ENCODE assay signal across 9 cellular contexts in the genomic region with DNA sequence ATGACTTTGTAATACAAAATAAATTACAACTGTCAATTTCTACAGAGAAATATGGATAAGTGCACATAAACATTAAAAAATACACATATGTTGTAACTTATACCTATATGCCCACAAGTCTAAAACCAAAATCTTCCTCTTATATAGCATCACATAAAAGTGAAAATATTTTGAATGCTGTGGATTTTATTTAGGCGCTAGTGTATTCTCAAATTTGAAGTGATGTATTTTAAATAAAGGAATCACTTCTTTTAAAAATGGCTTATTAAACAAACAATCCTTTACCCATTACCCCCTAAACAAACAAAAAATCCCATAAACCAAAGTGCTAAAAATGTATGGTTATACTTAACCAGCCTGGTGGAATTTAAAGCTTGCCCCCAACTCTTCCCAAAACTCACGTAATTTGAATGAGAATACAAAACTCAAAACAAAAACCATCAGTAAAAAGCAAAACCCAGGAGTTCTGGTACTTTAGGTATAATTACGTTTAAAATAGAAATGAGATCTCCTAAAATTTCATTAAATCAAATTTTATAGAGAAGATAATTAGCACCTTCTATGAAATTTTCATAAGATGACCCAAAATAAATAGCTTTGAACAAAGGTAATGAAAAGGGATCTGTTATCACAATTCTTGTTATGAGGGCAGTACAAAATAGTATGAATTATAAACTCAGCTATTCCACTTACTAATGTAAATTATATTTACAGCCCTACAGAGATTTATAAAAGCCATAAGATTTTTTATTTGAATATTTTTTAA.
DNase-seq lines count a peak whose midpoint lies in the region; ATAC-seq and TF ChIP-seq lines count a peak whose summit lies in the region.
"Had no signal": no experiment of that assay in that cellular context is flagged by ENCODE, and none has a peak within 500 bp of the region (broad histone marks: within the 10 kb centered on the region; RNA-seq: fewer than 3 reads in every experiment).

No MANE protein-coding gene starts in this region.

- H4K8ac ChIP-seq in mesendoderm (ENCODE audit: low read depth, low read length) = no peak overlapping the region

- no peak overlapping the region for H2BK5ac ChIP-seq in mesendoderm (ENCODE audit: low read length)

- WGBS in mesendoderm (ENCODE audit: extremely low coverage, insufficient coverage, low lambda C conversion rate) = no CpG with 5 or more reads among the region's 3 CpGs

- H2BK15ac ChIP-seq in mesendoderm (replicated peaks; ENCODE audit: low read depth) = no peak overlapping the region

- H3K79me2 ChIP-seq in mesendoderm (ENCODE audit: control insufficient read depth, insufficient read depth, low read length) = peaks cover 21% of the 10 kb centered on the region

- H3K4me3 ChIP-seq in AG10803 (ENCODE audit: low read length) (peak overlapping the region; percentile 81), astrocyte of the cerebellum (ENCODE audit: low read depth, low read length) (peak overlapping the region; percentile 81), mesendoderm (ENCODE audit: low read length) (no peak overlapping the region)

- peaks cover 2% of the 10 kb centered on the region for H3K4me1 ChIP-seq in mesendoderm (ENCODE audit: control insufficient read depth, low read depth, low read length)

- no peak overlapping the region for H3K18ac ChIP-seq in mesendoderm (ENCODE audit: low read length)

- DNase-seq in AG10803 (ENCODE audit: low read depth) (no peak), HFFc6 (no peak), astrocyte of the cerebellum (ENCODE audit: low read depth) (no peak), naive B cell (no peak), cerebellar nuclear complex (lab: John Stamatoyannopoulos, UW) (no peak), mesendoderm (no peak)

- no peak overlapping the region for H2BK120ac ChIP-seq in mesendoderm (ENCODE audit: low read depth, low read length)

- peaks cover 19% of the 10 kb centered on the region for H3K36me3 Mint-ChIP-seq in HFFc6 (ENCODE audit: low read depth)
- peaks cover 0 to 9% of the 10 kb centered on the region in 2 donors for H3K36me3 Mint-ChIP-seq in naive B cell

- H3K9ac ChIP-seq in mesendoderm (ENCODE audit: low read length) = no peak overlapping the region

- H3K27ac ChIP-seq in mesendoderm (ENCODE audit: low read depth, low read length) = no peak overlapping the region
- H3K27ac ChIP-seq: RWPE1 had no signal

- H3K4me2 ChIP-seq in mesendoderm (ENCODE audit: low read length) = no peak overlapping the region

- H2AK5ac ChIP-seq in mesendoderm (ENCODE audit: low read length) = no peak overlapping the region

- peaks cover 2% of the 10 kb centered on the region for H3K79me1 ChIP-seq in mesendoderm (ENCODE audit: low read length)

- no peaks in the 10 kb centered on the region; the same call in 1 of the 2 replicates for H3K27me3 Mint-ChIP-seq in HFFc6 (ENCODE audit: insufficient read depth)
- no peaks in the 10 kb centered on the region for H3K27me3 Mint-ChIP-seq in naive B cell

- H3K56ac ChIP-seq in mesendoderm (ENCODE audit: low read length) = no peak overlapping the region

- H3K23ac ChIP-seq in mesendoderm (ENCODE audit: low read length) = no peak overlapping the region

- in situ Hi-C loops in astrocyte of the cerebellum (cut with HindIII; ENCODE audit: low sequenced_read_pairs) = no loop called here

- ATAC-seq in naive B cell (ENCODE audit: low read depth in 2 of 2) (no peak), HG02610 (IDR thresholded peaks at IDR 0.05; ENCODE audit: unreplicated experiment) (no peak), HG02981 (IDR thresholded peaks at IDR 0.05; ENCODE audit: unreplicated experiment) (no peak)

- H4K5ac ChIP-seq in mesendoderm (ENCODE audit: low read length) = no peak overlapping the region

- H3K4me1 Mint-ChIP-seq in HFFc6 (ENCODE audit: low read depth) = peaks cover 55% of the 10 kb centered on the region
- peaks cover 28 to 58% (median 32%) of the 10 kb centered on the region in 3 donors for H3K4me1 Mint-ChIP-seq in naive B cell

- peak overlapping the region; percentile 68 for H3K27ac Mint-ChIP-seq in HFFc6
- H3K27ac Mint-ChIP-seq in naive B cell = peak overlapping the region in 5 of 6 donors; percentile 55 to 98 (median 73)

- H3K36me3 ChIP-seq in mesendoderm (ENCODE audit: control insufficient read depth, insufficient read depth, low read length) = no peaks in the 10 kb centered on the region

- H3K9me3 Mint-ChIP-seq in HFFc6 (no peaks in the 10 kb centered on the region; the same call in 1 of the 2 replicates), naive B cell (no peaks in the 10 kb centered on the region)

- TF ChIP-seq CTCF in AG10803 (conservative IDR thresholded peaks at IDR 0.05; ENCODE audit: low read length) = no peak
- no peak for TF ChIP-seq CTCF in HFFc6 (IDR thresholded peaks at IDR 0.05)
- TF ChIP-seq CTCF in astrocyte of the cerebellum (IDR thresholded peaks at IDR 0.05; ENCODE audit: low read depth, low read length, missing control alignments) = no peak

- H3K4me3 Mint-ChIP-seq in HFFc6 (peak overlapping the region; percentile 100), naive B cell (peak overlapping the region; percentile 9 to 100 (median 98))

- no peaks in the 10 kb centered on the region for H3K27me3 ChIP-seq in mesendoderm (ENCODE audit: insufficient read depth, low read length, poor library complexity)

- H3K4ac ChIP-seq in mesendoderm (ENCODE audit: low read depth, low read length) = no peak overlapping the region
